ENCODE assay signal across 1 cellular context in the genomic region with DNA sequence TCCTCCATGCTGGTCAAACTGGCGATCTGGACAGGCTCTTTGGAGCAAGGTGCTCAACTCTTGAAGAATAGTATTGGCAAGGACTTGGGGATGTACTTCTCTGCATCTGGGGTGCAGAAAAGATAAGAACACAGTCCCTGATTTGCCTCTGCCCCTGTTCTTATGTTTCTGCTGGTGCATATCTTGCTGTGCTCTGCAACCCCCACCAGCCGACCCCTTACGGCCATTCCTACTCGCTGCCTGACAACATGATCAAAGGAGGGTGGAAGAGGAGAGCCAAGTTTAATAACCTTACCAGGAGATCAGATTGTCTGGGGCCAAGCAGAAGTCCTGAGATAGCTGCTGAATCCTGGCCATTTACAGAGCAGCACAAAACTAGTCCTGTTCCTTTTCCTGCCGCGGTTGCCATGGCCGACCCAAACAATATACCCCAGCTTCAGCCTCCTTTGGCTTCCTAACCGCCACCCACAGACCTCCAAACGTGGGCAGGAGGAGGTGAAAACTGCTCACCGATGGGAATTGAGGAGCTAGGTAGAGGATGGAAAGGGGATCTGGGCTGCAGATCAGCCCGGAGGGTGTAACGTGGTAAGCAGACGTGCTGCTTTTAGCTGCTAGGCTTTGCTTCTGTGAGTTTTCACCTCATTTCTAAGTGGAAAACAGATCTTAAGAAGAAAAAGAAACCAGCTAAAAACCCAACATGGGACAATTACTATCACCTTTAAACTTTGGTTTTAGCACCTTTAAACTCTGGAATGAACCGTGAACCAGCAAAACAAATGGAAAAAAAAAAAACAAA.
TF ChIP-seq lines count a peak whose summit lies in the region.

No MANE protein-coding gene starts in this region.

TF ChIP-seq in GM23338, 12 proteins besides CTCF, POLR2A, EP300 and RAD21 (continued from another document):
- TF ChIP-seq ZNF462 (CRISPR knock-in tag; IDR thresholded peaks at IDR 0.05) (no peak), STAT1 (IDR thresholded peaks at IDR 0.05; ENCODE audit: unreplicated experiment) (no peak), NANOG (IDR thresholded peaks at IDR 0.05; ENCODE audit: borderline replicate concordance) (no peak), CREB1 (CRISPR knock-in tag; IDR thresholded peaks at IDR 0.05; ENCODE audit: low read depth) (no peak), JUNB (IDR thresholded peaks at IDR 0.05; ENCODE audit: unreplicated experiment) (no peak), ZNF331 (CRISPR knock-in tag; IDR thresholded peaks at IDR 0.05; ENCODE audit: low read depth) (no peak), EZH2phosphoT487 (IDR thresholded peaks at IDR 0.05; ENCODE audit: unreplicated experiment) (no peak), EZH2 (IDR thresholded peaks at IDR 0.05; ENCODE audit: low read depth, unreplicated experiment) (no peak)
